8 cellular contexts compared by ENCODE assay signal in the genomic region with DNA sequence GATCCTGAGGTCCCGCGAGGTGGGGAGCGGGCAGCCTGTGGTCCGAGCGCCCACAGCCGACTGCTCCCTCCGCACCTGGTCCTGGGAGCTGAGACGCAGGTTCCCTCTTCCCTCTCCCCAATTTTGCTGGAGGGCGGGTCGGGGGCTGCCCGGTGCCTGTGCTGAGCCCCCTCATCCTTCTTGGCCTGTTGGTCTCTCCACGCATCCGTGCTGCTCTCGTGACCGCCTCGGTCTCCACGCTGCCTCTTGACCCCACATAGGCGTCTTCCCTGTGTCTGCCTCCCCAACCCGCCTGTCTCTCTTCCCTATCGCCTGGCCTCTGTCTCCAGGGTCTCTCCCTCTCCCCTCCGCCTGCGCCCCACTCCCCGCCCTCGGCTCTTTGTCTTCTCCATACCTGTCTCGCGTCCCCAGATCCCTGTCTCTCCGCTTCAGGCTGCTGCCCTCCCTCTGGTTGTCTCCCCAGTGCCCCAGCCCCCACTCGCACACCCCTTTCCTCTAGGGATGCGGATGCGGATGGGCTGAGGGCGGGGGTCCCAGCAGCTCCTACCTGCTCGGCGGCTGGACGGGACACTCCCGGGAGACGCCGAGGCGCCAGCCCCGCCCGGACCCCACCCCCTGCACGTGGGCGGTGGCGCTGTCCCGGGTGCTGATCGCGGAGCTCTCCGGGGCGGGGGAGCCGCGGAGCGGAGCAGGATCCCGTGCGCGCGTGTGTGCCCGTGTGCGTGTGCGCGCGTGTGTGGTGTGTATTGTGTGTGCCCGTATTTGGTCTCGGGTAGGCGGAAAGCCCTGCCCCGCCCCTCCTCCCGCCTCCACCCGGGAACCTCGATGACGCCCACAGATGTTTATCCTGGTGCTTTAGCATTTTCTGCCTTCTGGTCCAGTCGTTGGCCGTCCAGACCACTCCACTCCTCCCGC. TPM values are rescaled to one million over a fixed set of nuclear protein-coding genes. Genes with fewer than 3 reads are reported as not detected.
DNase-seq lines count a peak whose midpoint lies in the region; FAIRE-seq and TF ChIP-seq lines count a peak whose summit lies in the region.

A gene (minus strand): TSS at position 720 of the 915 bp plus-strand sequence. CDS start 1,248 bp downstream, outside the sequence.

- H3K27ac ChIP-seq in HUES6 (ENCODE audit: low read depth, low read length): no peak within 1 kb of the TSS

- no peak within 1 kb of the TSS for H3K9ac ChIP-seq in HUES6 (ENCODE audit: low read length)

- H3K4me1 Mint-ChIP-seq in chondrocyte (ENCODE audit: low read depth): peaks cover 12% of the 10 kb centered on the region

- FAIRE-seq in RCC 7860 (lab: Jason Lieb, UNC): no peak

- no peak for TF ChIP-seq CTCF in chondrocyte (IDR thresholded peaks at IDR 0.05)

- peak within 1 kb of the TSS; percentile 72 for H3K4me3 Mint-ChIP-seq in chondrocyte (ENCODE audit: unreplicated experiment)

- peaks cover 39% of the 10 kb centered on the region for H3K27me3 Mint-ChIP-seq in chondrocyte (ENCODE audit: low read depth)

- no peaks in the 10 kb centered on the region for H3K36me3 Mint-ChIP-seq in chondrocyte (ENCODE audit: low read depth)

- DNase-seq in Daoy (ENCODE audit: low read depth) (peak; percentile 58), chondrocyte (ENCODE audit: low spot score) (no peak), lung microvascular endothelial cell (ENCODE audit: low read depth in 2 of 2) (peak; percentile 27 to 46), RCC 7860 (ENCODE audit: low spot score) (no peak), NCI-H524 (lab: John Stamatoyannopoulos, UW) (no peak)
- DNase-seq in activated CD4-positive, alpha-beta T cell treated with anti-CD3 and anti-CD28 coated beads for 1 hour: peak; percentile 35
- peak; percentile 81 for DNase-seq in stimulated activated CD8-positive, alpha-beta memory T cell treated with anti-CD3 and anti-CD28 coated beads, Interleukin-4, amount 100 ng/mL, for 48 hours

- H3K9me3 ChIP-seq in HUES6 (ENCODE audit: control insufficient read depth, insufficient read depth, low read depth, low read length): no peaks in the 10 kb centered on the region

- H3K9me3 Mint-ChIP-seq in chondrocyte (ENCODE audit: low read depth): no peaks in the 10 kb centered on the region

- H3K4me3 ChIP-seq in HUES6 (ENCODE audit: low read depth, low read length): peak within 1 kb of the TSS; percentile 67

- no peaks in the 10 kb centered on the region for H3K36me3 ChIP-seq in HUES6 (ENCODE audit: control insufficient read depth, insufficient read depth, low read length)

- peaks cover 10% of the 10 kb centered on the region for H3K4me1 ChIP-seq in HUES6 (ENCODE audit: control insufficient read depth, insufficient read depth, low read length)

- H3K27me3 ChIP-seq in HUES6 (ENCODE audit: control insufficient read depth, insufficient read depth, low read length): peaks cover 76% of the 10 kb centered on the region

- H3K27ac Mint-ChIP-seq in chondrocyte (ENCODE audit: unreplicated experiment): peak within 1 kb of the TSS; percentile 76

RNA-seq across cellular contexts. Expression of the gene that starts here (rescaled TPM):
- total RNA-seq in Daoy (2014; rRNA removed; shearing (Covaris generic)): 0.12 TPM in 1 of 2 replicates, not detected in the other
- total RNA-seq in chondrocyte (0.80 TPM in 1 of 3 replicates, not detected in the others), lung microvascular endothelial cell (not detected in 2 replicates)

Comparison
In these comparisons a context has a peak if more than half of its experiments do, and no peak if none do; other contexts are left out.
1. Peak in DNase-seq in Daoy; RNA of the gene not detected or under 1 TPM.
2. Peak in DNase-seq in lung microvascular endothelial cell; RNA of the gene not detected or under 1 TPM.
3. DNase-seq: peak in activated CD4-positive, alpha-beta T cell treated with anti-CD3 and anti-CD28 coated beads for 1 hour (single experiment) and stimulated activated CD8-positive, alpha-beta memory T cell treated with anti-CD3 and anti-CD28 coated beads, Interleukin-4, amount 100 ng/mL, for 48 hours (single experiment); none in chondrocyte (single experiment), RCC 7860 (single experiment) and NCI-H524 (0 of 2).